Comparison of ENCODE assay signal across 38 cellular contexts in genomic region chr3:73694988-73695757, GRCh38.
"Had no signal": no experiment of that assay in that cellular context is flagged by ENCODE, and none has a peak within 500 bp of the region (broad histone marks: within the 10 kb centered on the region; RNA-seq: fewer than 3 reads in every experiment).

No MANE protein-coding gene starts in this region.

- H3K4me3 ChIP-seq: Peyer's patch had no signal

- H3K27ac ChIP-seq: brain microvascular endothelial cell, KMS-11, Peyer's patch, VCaP had no signal

- H3K4me1 ChIP-seq: Peyer's patch had no signal

- H3K4me2 ChIP-seq: KMS-11 had no signal

- H3K36me3 ChIP-seq: brain microvascular endothelial cell, Peyer's patch had no signal

- H3K9me3 ChIP-seq: Peyer's patch had no signal

- H3K9ac ChIP-seq: KMS-11 had no signal

- H3K27me3 ChIP-seq: brain microvascular endothelial cell, Peyer's patch had no signal

- H3K27ac Mint-ChIP-seq: activated B cell treated with CpG ODN at 0.5 μM for 24 hours; activated CD4-positive, alpha-beta memory T cell treated with anti-CD3 and anti-CD28 coated beads, Interleukin-2, amount 10 ng/mL, durations not matched to agents 7 days and 5 days; activated CD8-positive, alpha-beta memory T cell treated with anti-CD3 and anti-CD28 coated beads, Interleukin-2, amount 10 ng/mL, durations not matched to agents 7 days and 5 days; activated naive CD8-positive, alpha-beta T cell treated with anti-CD3 and anti-CD28 coated beads, Interleukin-2, amount 10 ng/mL, durations not matched to agents 7 days and 5 days; activated T-cell treated with anti-CD3 and anti-CD28 coated beads, Interleukin-2, amount 50 U/mL, for 72 hours; activated T-helper 17 cell treated with anti-CD3 and anti-CD28 coated beads, Interleukin-2, amount 50 U/mL, for 72 hours had no signal

- H3K4me1 Mint-ChIP-seq: activated B cell treated with CpG ODN at 0.5 μM for 24 hours; activated CD4-positive, alpha-beta memory T cell treated with anti-CD3 and anti-CD28 coated beads, Interleukin-2, amount 10 ng/mL, durations not matched to agents 7 days and 5 days; activated CD8-positive, alpha-beta memory T cell treated with anti-CD3 and anti-CD28 coated beads, Interleukin-2, amount 10 ng/mL, durations not matched to agents 7 days and 5 days; activated naive CD8-positive, alpha-beta T cell treated with anti-CD3 and anti-CD28 coated beads, Interleukin-2, amount 10 ng/mL, durations not matched to agents 7 days and 5 days; activated T-helper 17 cell treated with anti-CD3 and anti-CD28 coated beads, Interleukin-2, amount 50 U/mL, for 72 hours had no signal

- DNase-seq: activated B cell treated with CpG ODN at 0.5 μM for 24 hours; activated CD4-positive, alpha-beta memory T cell treated with anti-CD3 and anti-CD28 coated beads, Interleukin-2, amount 10 ng/mL, durations not matched to agents 7 days and 5 days; activated CD4-positive, alpha-beta T cell treated with anti-CD3 and anti-CD28 coated beads for 4 hours; activated CD4-positive, alpha-beta T cell treated with anti-CD3 and anti-CD28 coated beads, Interleukin-2, amount 50 U/mL, for 1 hour; activated CD4-positive, CD25-positive, alpha-beta regulatory T cell treated with anti-CD3 and anti-CD28 coated beads, Interleukin-2, amount 50 U/mL, for 72 hours; activated CD8-positive, alpha-beta memory T cell treated with anti-CD3 and anti-CD28 coated beads for 24 hours; activated CD8-positive, alpha-beta memory T cell treated with anti-CD3 and anti-CD28 coated beads, Interleukin-2, amount 10 ng/mL, durations not matched to agents 7 days and 5 days; activated CD8-positive, alpha-beta memory T cell treated with anti-CD3 and anti-CD28 coated beads, Interleukin-2, amount 50 U/mL, for 48 hours; activated effector memory CD4-positive, alpha-beta T cell treated with anti-CD3 and anti-CD28 coated beads, Interleukin-2, amount 50 U/mL, for 16 hours; activated naive CD4-positive, alpha-beta T cell; activated naive CD4-positive, alpha-beta T cell treated with anti-CD3 and anti-CD28 coated beads, Interleukin-2, amount 50 U/mL, for 16 hours; activated naive CD8-positive, alpha-beta T cell treated with anti-CD3 and anti-CD28 coated beads, Interleukin-2, amount 10 ng/mL, durations not matched to agents 7 days and 5 days; activated T-cell treated with anti-CD3 and anti-CD28 coated beads, Interleukin-2, amount 50 U/mL, for 72 hours; amygdala; brain microvascular endothelial cell; MM.1S; MV-4-11; NCI-H1092; NCI-H1436 treated with DMSO at 0.1 percent for 48 hours; NCI-H1694 treated with DMSO at 0.1 percent for 48 hours; NCI-H2029 treated with DMSO at 0.1 percent for 48 hours; NCI-H2107; NCI-H2171; NCI-H510A; NCI-H526; NCI-H748 treated with DMSO at 0.1 percent for 48 hours; NK-92 treated with Interleukin-12 subunit alpha and Interleukin-12 subunit beta, amount 100 ng/mL, for 24 hours; PC-3; Peyer's patch; RPMI8226; SW 1271; T-helper 1 cell; T-helper 2 cell; T-helper 9 cell had no signal

- ATAC-seq: activated CD8-positive, alpha-beta memory T cell treated with anti-CD3 and anti-CD28 coated beads, Interleukin-2, amount 10 ng/mL, durations not matched to agents 7 days and 5 days; activated T-cell treated with anti-CD3 and anti-CD28 coated beads, Interleukin-2, amount 50 U/mL, for 72 hours; activated T-helper 17 cell treated with anti-CD3 and anti-CD28 coated beads, Interleukin-2, amount 50 U/mL, for 72 hours; PC-3; Right ventricle myocardium inferior had no signal

- H3K9me3 Mint-ChIP-seq: activated B cell treated with CpG ODN at 0.5 μM for 24 hours; activated CD4-positive, alpha-beta memory T cell treated with anti-CD3 and anti-CD28 coated beads, Interleukin-2, amount 10 ng/mL, durations not matched to agents 7 days and 5 days; activated naive CD8-positive, alpha-beta T cell treated with anti-CD3 and anti-CD28 coated beads, Interleukin-2, amount 10 ng/mL, durations not matched to agents 7 days and 5 days; activated T-helper 17 cell treated with anti-CD3 and anti-CD28 coated beads, Interleukin-2, amount 50 U/mL, for 72 hours had no signal

- H3K4me3 Mint-ChIP-seq: activated B cell treated with CpG ODN at 0.5 μM for 24 hours; activated CD4-positive, alpha-beta memory T cell treated with anti-CD3 and anti-CD28 coated beads, Interleukin-2, amount 10 ng/mL, durations not matched to agents 7 days and 5 days; activated CD8-positive, alpha-beta memory T cell treated with anti-CD3 and anti-CD28 coated beads, Interleukin-2, amount 10 ng/mL, durations not matched to agents 7 days and 5 days; activated naive CD8-positive, alpha-beta T cell treated with anti-CD3 and anti-CD28 coated beads, Interleukin-2, amount 10 ng/mL, durations not matched to agents 7 days and 5 days; activated T-cell treated with anti-CD3 and anti-CD28 coated beads, Interleukin-2, amount 50 U/mL, for 72 hours; activated T-helper 17 cell treated with anti-CD3 and anti-CD28 coated beads, Interleukin-2, amount 50 U/mL, for 72 hours had no signal

- H3K27me3 Mint-ChIP-seq: activated B cell treated with CpG ODN at 0.5 μM for 24 hours; activated CD4-positive, alpha-beta memory T cell treated with anti-CD3 and anti-CD28 coated beads, Interleukin-2, amount 10 ng/mL, durations not matched to agents 7 days and 5 days; activated CD8-positive, alpha-beta memory T cell treated with anti-CD3 and anti-CD28 coated beads, Interleukin-2, amount 10 ng/mL, durations not matched to agents 7 days and 5 days; activated naive CD8-positive, alpha-beta T cell treated with anti-CD3 and anti-CD28 coated beads, Interleukin-2, amount 10 ng/mL, durations not matched to agents 7 days and 5 days; activated T-helper 17 cell treated with anti-CD3 and anti-CD28 coated beads, Interleukin-2, amount 50 U/mL, for 72 hours had no signal
